In genomic region chr3:111831840-111832239, GRCh38 we compare ENCODE assay signal across 11 cellular contexts. TPM values are rescaled to one million over a fixed set of nuclear protein-coding genes. Genes with fewer than 3 reads are reported as not detected.
A peak's percentile ranks its signal among the peaks of the same experiment; 100 is the strongest.
DNase-seq lines count a peak whose midpoint lies in the region; ATAC-seq and TF ChIP-seq lines count a peak whose summit lies in the region.
"Had no signal": no experiment of that assay in that cellular context is flagged by ENCODE, and none has a peak within 500 bp of the region (broad histone marks: within the 10 kb centered on the region; RNA-seq: fewer than 3 reads in every experiment).

No MANE protein-coding gene starts in this region.

- no peak overlapping the region for H3K4me2 ChIP-seq in GM23338

- H3K4me1 Mint-ChIP-seq in GM23338, result no peaks in the 10 kb centered on the region
- peaks cover 9% of the 10 kb centered on the region for H3K4me1 Mint-ChIP-seq in T-helper 2 cell treated with Interferon-gamma antibody and Interleukin-4, amounts not matched to agents 5 μg/mL and 100 μg/mL, for 36 hours (ENCODE audit: low read depth)

- H3K36me3 ChIP-seq in GM23338 (ENCODE audit: insufficient read depth), result no peaks in the 10 kb centered on the region
- H3K36me3 ChIP-seq: neutrophil, tibial artery had no signal

- H3K27ac ChIP-seq in GM23338 (ENCODE audit: low read depth), result no peak overlapping the region
- H3K27ac ChIP-seq: neutrophil, tibial artery had no signal

- no peaks in the 10 kb centered on the region for H4K20me1 ChIP-seq in GM23338 (replicated peaks; ENCODE audit: insufficient read depth)

- ATAC-seq in GM23338, result no peak
- no peak for ATAC-seq in GM19328 (IDR thresholded peaks at IDR 0.05; ENCODE audit: unreplicated experiment)
- ATAC-seq in left colon, result no peak

- peaks cover 8% of the 10 kb centered on the region for H3K27me3 Mint-ChIP-seq in GM23338 (ENCODE audit: insufficient read depth, low read depth, poor library complexity)
- peaks cover 12% of the 10 kb centered on the region for H3K27me3 Mint-ChIP-seq in T-helper 2 cell treated with Interferon-gamma antibody and Interleukin-4, amounts not matched to agents 5 μg/mL and 100 μg/mL, for 36 hours (ENCODE audit: low read depth)

- peak overlapping the region; percentile 59; the same call in 1 of the 2 replicates for H2AFZ ChIP-seq in GM23338

- no peaks in the 10 kb centered on the region for H3K9me2 ChIP-seq in GM23338 (ENCODE audit: insufficient read depth)

- DNase-seq in AG08395 (ENCODE audit: low spot score) (peak; percentile 10), GM23338 (ENCODE audit: low spot score) (no peak), kidney tubule cell (ENCODE audit: low spot score) (peak; percentile 37), NCI-H1105 (lab: John Stamatoyannopoulos, UW) (no peak), left colon (no peak), NCI-H2029 (lab: John Stamatoyannopoulos, UW) (no peak)
- peak; percentile 16 for DNase-seq in T-helper 2 cell treated with Interferon-gamma antibody and Interleukin-4, amounts not matched to agents 5 μg/mL and 100 μg/mL, for 36 hours (ENCODE audit: low spot score)
- DNase-seq: NCI-H1092 treated with DMSO at 0.1 percent for 48 hours, tibial artery had no signal

- no peak overlapping the region for H3K4me3 ChIP-seq in GM23338
- H3K4me3 ChIP-seq: tibial artery had no signal

- no peaks in the 10 kb centered on the region for H3K79me2 ChIP-seq in GM23338 (replicated peaks; ENCODE audit: insufficient read depth)

- H3K4me1 ChIP-seq in GM23338 (ENCODE audit: insufficient read depth), result no peaks in the 10 kb centered on the region
- H3K4me1 ChIP-seq: tibial artery had no signal

- no peaks in the 10 kb centered on the region; the same call in 2 of the 3 replicates for H3K9me3 Mint-ChIP-seq in GM23338
- no peaks in the 10 kb centered on the region for H3K9me3 Mint-ChIP-seq in T-helper 2 cell treated with Interferon-gamma antibody and Interleukin-4, amounts not matched to agents 5 μg/mL and 100 μg/mL, for 36 hours

- no peak overlapping the region for H3K27ac Mint-ChIP-seq in GM23338
- no peak overlapping the region for H3K27ac Mint-ChIP-seq in T-helper 2 cell treated with Interferon-gamma antibody and Interleukin-4, amounts not matched to agents 5 μg/mL and 100 μg/mL, for 36 hours

- H3K27me3 ChIP-seq in GM23338 (ENCODE audit: insufficient read depth), result peaks cover 21% of the 10 kb centered on the region
- H3K27me3 ChIP-seq: neutrophil, tibial artery had no signal

- intact Hi-C loops in left colon (cut with DNase I, micrococcal nuclease), result no loop called here

- no peak for TF ChIP-seq CTCF in GM23338 (conservative IDR thresholded peaks at IDR 0.05; ENCODE audit: low read depth in 2 of 2)

- no peak overlapping the region for H3K4me3 Mint-ChIP-seq in GM23338
- no peak overlapping the region for H3K4me3 Mint-ChIP-seq in T-helper 2 cell treated with Interferon-gamma antibody and Interleukin-4, amounts not matched to agents 5 μg/mL and 100 μg/mL, for 36 hours

- 0 out of 2 replicates have a peak, but pooled peaks cover 3% of the 10 kb centered on the region for H3F3A ChIP-seq in GM23338 (replicated peaks; ENCODE audit: low read depth)

- H3K36me3 Mint-ChIP-seq in GM23338 (ENCODE audit: low read depth), result no peaks in the 10 kb centered on the region
- H3K36me3 Mint-ChIP-seq in T-helper 2 cell treated with Interferon-gamma antibody and Interleukin-4, amounts not matched to agents 5 μg/mL and 100 μg/mL, for 36 hours (ENCODE audit: low read depth), result no peaks in the 10 kb centered on the region

TF ChIP-seq in GM23338, 12 proteins besides CTCF, POLR2A, EP300 and RAD21 (continues in another document):
- TF ChIP-seq STAT1 (IDR thresholded peaks at IDR 0.05; ENCODE audit: unreplicated experiment), result no peak
- TF ChIP-seq JUNB (IDR thresholded peaks at IDR 0.05; ENCODE audit: unreplicated experiment), result no peak
- TF ChIP-seq EZH2 (IDR thresholded peaks at IDR 0.05; ENCODE audit: low read depth, unreplicated experiment), result no peak
- TF ChIP-seq POLR2AphosphoS5 (IDR thresholded peaks at IDR 0.05; ENCODE audit: low read depth), result no peak
- TF ChIP-seq CREB1 (CRISPR knock-in tag; IDR thresholded peaks at IDR 0.05; ENCODE audit: low read depth), result no peak
- TF ChIP-seq ZNF114 (CRISPR knock-in tag; IDR thresholded peaks at IDR 0.05), result no peak
- no peak for TF ChIP-seq ZNF462 (CRISPR knock-in tag; IDR thresholded peaks at IDR 0.05)
- TF ChIP-seq, protein P1, sequence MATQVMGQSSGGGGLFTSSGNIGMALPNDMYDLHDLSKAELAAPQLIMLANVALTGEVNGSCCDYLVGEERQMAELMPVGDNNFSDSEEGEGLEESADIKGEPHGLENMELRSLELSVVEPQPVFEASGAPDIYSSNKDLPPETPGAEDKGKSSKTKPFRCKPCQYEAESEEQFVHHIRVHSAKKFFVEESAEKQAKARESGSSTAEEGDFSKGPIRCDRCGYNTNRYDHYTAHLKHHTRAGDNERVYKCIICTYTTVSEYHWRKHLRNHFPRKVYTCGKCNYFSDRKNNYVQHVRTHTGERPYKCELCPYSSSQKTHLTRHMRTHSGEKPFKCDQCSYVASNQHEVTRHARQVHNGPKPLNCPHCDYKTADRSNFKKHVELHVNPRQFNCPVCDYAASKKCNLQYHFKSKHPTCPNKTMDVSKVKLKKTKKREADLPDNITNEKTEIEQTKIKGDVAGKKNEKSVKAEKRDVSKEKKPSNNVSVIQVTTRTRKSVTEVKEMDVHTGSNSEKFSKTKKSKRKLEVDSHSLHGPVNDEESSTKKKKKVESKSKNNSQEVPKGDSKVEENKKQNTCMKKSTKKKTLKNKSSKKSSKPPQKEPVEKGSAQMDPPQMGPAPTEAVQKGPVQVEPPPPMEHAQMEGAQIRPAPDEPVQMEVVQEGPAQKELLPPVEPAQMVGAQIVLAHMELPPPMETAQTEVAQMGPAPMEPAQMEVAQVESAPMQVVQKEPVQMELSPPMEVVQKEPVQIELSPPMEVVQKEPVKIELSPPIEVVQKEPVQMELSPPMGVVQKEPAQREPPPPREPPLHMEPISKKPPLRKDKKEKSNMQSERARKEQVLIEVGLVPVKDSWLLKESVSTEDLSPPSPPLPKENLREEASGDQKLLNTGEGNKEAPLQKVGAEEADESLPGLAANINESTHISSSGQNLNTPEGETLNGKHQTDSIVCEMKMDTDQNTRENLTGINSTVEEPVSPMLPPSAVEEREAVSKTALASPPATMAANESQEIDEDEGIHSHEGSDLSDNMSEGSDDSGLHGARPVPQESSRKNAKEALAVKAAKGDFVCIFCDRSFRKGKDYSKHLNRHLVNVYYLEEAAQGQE (IDR thresholded peaks at IDR 0.05; ENCODE audit: unreplicated experiment), result no peak

RNA-seq across cellular contexts. Expression of gene PHLDB2, which starts 27.2 kb away (rescaled TPM):
- total RNA-seq in GM23338 (2014; rRNA removed; shearing (Covaris generic)), result 33.7 and 35.3 TPM in 2 replicates
- polyA plus RNA-seq in GM23338 (2016; fragmentation: Nextera tagmentation; extraction: Ambion mirVana), result 17.5 and 19.5 TPM in 2 replicates
- 10 to 100 TPM in 1 of 2 donors, 1 to 10 TPM in 1; 8.3 to 28.7 TPM for total RNA-seq in left colon

Comparison
In these comparisons a context has a peak if more than half of its experiments do, and no peak if none do; other contexts are left out.
1. DNase-seq: peak in AG08395 (single experiment), T-helper 2 cell treated with Interferon-gamma antibody and Interleukin-4, amounts not matched to agents 5 μg/mL and 100 μg/mL, for 36 hours (single experiment) and kidney tubule cell (single experiment); none in GM23338 (single experiment), NCI-H1105 (single experiment), left colon (0 of 2) and NCI-H2029 (single experiment).